8 cellular contexts compared by ENCODE assay signal in the genomic region with DNA sequence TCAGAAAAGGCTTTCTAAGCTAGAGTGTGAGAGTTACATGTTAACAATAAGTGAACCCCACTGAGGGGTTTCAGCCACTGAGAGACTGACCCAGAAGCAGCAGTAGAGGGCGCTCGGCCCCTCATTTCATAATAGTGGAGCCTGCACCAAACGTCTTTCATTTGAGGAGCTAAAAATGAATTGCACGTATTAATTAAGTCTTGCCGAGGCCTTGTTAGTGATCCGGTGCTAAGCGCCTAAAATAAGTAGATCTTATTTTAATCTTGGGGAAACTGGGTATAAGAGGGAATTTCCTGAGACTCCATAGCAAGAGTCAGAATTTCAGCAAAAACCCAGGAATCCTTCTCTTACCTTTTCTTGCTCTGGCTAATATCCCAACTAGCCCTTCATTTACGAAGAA.
A peak's percentile ranks its signal among the peaks of the same experiment; 100 is the strongest.
DNase-seq lines count a peak whose midpoint lies in the region; ATAC-seq, FAIRE-seq and TF ChIP-seq lines count a peak whose summit lies in the region.

No MANE protein-coding gene starts in this region.

- no peak for TF ChIP-seq EP300 in A549 (IDR thresholded peaks at IDR 0.05)

- no peak overlapping the region for H3K4me3 Mint-ChIP-seq in stimulated activated memory B cell treated with anti-CD40 and anti-IgM and Interleukin-4, amounts not matched to agents 10 μg/mL and 1 μg/mL and 100 μg/mL, for 72 hours

- H3K4me1 Mint-ChIP-seq in stimulated activated memory B cell treated with anti-CD40 and anti-IgM and Interleukin-4, amounts not matched to agents 10 μg/mL and 1 μg/mL and 100 μg/mL, for 72 hours, result peaks cover 4% of the 10 kb centered on the region

- TF ChIP-seq CTCF in A549 (IDR thresholded peaks at IDR 0.05) (peak; percentile 75), epithelial cell of esophagus (IDR thresholded peaks at IDR 0.05; ENCODE audit: insufficient read depth, low read depth, low read length, missing control alignments) (peak; percentile 91)

- peak; percentile 85 to 90 for ATAC-seq in A549
- peak; percentile 78 for ATAC-seq in GM18505 (IDR thresholded peaks at IDR 0.05; ENCODE audit: unreplicated experiment)
- ATAC-seq in stimulated activated memory B cell treated with anti-CD40 and anti-IgM and Interleukin-4, amounts not matched to agents 10 μg/mL and 1 μg/mL and 100 μg/mL, for 72 hours, result peak; percentile 71

- DNase-seq in A549 (ENCODE audit: low read depth in 1 of 2, low spot score in 1 of 2), result peak; percentile 31 to 49
- DNase-seq in HPDE6-E6E7 (ENCODE audit: extremely low spot score), result peak; percentile 49
- peak; percentile 54 to 57 for DNase-seq in NOMO-1 (lab: John Stamatoyannopoulos, UW; ENCODE audit: unreplicated experiment in 2 of 2)
- peak; percentile 53 for DNase-seq in activated CD8-positive, alpha-beta memory T cell treated with anti-CD3 and anti-CD28 coated beads, Interleukin-2, amount 50 U/mL, for 4 hours
- peak; percentile 59 for DNase-seq in epithelial cell of esophagus (ENCODE audit: low read depth)
- peak; percentile 63 for DNase-seq in myocyte (ENCODE audit: low read depth)

- FAIRE-seq in A549 (lab: Jason Lieb, UNC), result no peak

- H3K27me3 Mint-ChIP-seq in stimulated activated memory B cell treated with anti-CD40 and anti-IgM and Interleukin-4, amounts not matched to agents 10 μg/mL and 1 μg/mL and 100 μg/mL, for 72 hours, result no peaks in the 10 kb centered on the region

- no peak overlapping the region for H3K27ac ChIP-seq in A549

- peak overlapping the region; percentile 48; the same call in 1 of the 3 replicates for H3K4me2 ChIP-seq in A549

- WGBS in A549 (ENCODE audit: missing lambda C conversion rate), result 12% methylated on average over 8 of the region's 8 CpGs

- no peak overlapping the region for H3K27ac Mint-ChIP-seq in stimulated activated memory B cell treated with anti-CD40 and anti-IgM and Interleukin-4, amounts not matched to agents 10 μg/mL and 1 μg/mL and 100 μg/mL, for 72 hours

- no peaks in the 10 kb centered on the region for H3K9me3 ChIP-seq in A549

- POLR2A ChIA-PET in A549 (lab: Yijun Ruan, JAX), result no interaction called here

- TF ChIP-seq POLR2A in A549 (IDR thresholded peaks at IDR 0.05; ENCODE audit: low read length) (no peak), GM18505 (IDR thresholded peaks at IDR 0.05; ENCODE audit: borderline replicate concordance, extremely low read depth, insufficient read depth, insufficient read length) (no peak)

- peaks cover 17% of the 10 kb centered on the region for H3K36me3 Mint-ChIP-seq in stimulated activated memory B cell treated with anti-CD40 and anti-IgM and Interleukin-4, amounts not matched to agents 10 μg/mL and 1 μg/mL and 100 μg/mL, for 72 hours

- no peaks in the 10 kb centered on the region for H3K9me3 Mint-ChIP-seq in stimulated activated memory B cell treated with anti-CD40 and anti-IgM and Interleukin-4, amounts not matched to agents 10 μg/mL and 1 μg/mL and 100 μg/mL, for 72 hours

- TF ChIP-seq RAD21 in A549 (conservative IDR thresholded peaks at IDR 0.05 in 1 of 2, IDR thresholded peaks at IDR 0.05 in 1 of 2), result peak; percentile 72 to 76

- peaks cover 6% of the 10 kb centered on the region; the same call in 1 of the 3 replicates for H3K4me1 ChIP-seq in A549

- CTCF ChIA-PET in A549 (lab: Yijun Ruan, JAX), result interaction anchor here (0.5 to 2.2 kb wide), 27 partner anchors 9 to 1296 kb away, joined by 3 to 13 read pairs (median 3); no protein-coding TSS in a partner anchor

- no peak overlapping the region for H3K4me3 ChIP-seq in A549
- H3K4me3 ChIP-seq in epithelial cell of esophagus (ENCODE audit: low read length), result no peak overlapping the region

TF ChIP-seq in A549, 52 proteins besides CTCF, POLR2A, EP300 and RAD21:
- no peak for TF ChIP-seq HEYL (CRISPR knock-in tag; IDR thresholded peaks at IDR 0.05)
- TF ChIP-seq CEBPB (IDR thresholded peaks at IDR 0.05), result 0 out of 4 replicates have a peak, but pooled peaks of 1 of the 2 experiments have one; percentile 20
- TF ChIP-seq SREBF2 (IDR thresholded peaks at IDR 0.05), result no peak
- TF ChIP-seq MAX (IDR thresholded peaks at IDR 0.05), result no peak
- TF ChIP-seq SMC3 (IDR thresholded peaks at IDR 0.05), result peak; percentile 54; the same call in 2 of the 3 replicates
